In the genomic region with DNA sequence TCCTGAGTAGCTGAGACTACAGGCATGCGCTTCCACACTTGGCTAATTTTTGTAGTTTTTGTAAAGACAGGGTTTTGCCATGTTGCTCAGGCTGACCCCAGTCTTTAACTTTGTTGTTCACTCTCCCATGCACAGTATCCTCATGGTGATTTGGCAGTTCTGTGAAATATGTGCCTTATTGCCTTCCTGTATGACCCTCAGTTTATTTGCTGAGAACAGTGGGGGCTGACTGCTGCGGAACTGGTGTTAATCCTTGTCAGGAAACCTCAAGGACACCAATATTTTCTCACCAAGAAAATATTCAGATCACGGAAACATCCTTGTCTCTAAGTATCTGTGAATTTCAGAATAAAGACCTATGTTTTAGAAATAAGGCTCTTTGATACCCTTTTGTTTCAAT, we compare ENCODE assay signal across 15 cellular contexts.
A peak's percentile ranks its signal among the peaks of the same experiment; 100 is the strongest.
DNase-seq lines count a peak whose midpoint lies in the region; ATAC-seq, FAIRE-seq and TF ChIP-seq lines count a peak whose summit lies in the region.
"Had no signal": no experiment of that assay in that cellular context is flagged by ENCODE, and none has a peak within 500 bp of the region (broad histone marks: within the 10 kb centered on the region; RNA-seq: fewer than 3 reads in every experiment).

No MANE protein-coding gene starts in this region.

- H3K4me2 ChIP-seq in HepG2 (ENCODE audit: low read depth, low read length) = no peak overlapping the region
- H3K4me2 ChIP-seq in smooth muscle cell = peak overlapping the region; percentile 40
- H3K4me2 ChIP-seq: BLaER1 treated with 17β-estradiol and CSF1 and Interleukin-3, amounts not matched to agents 10 nM and 100 nM had no signal

- DNase-seq in right lobe of liver = no peak
- no peak for DNase-seq in HepG2 (ENCODE audit: low spot score)
- no peak for DNase-seq in WTC11 (ENCODE audit: low spot score)
- no peak for DNase-seq in endothelial cell (ENCODE audit: low spot score)
- DNase-seq in smooth muscle cell (lab: John Stamatoyannopoulos, UW; ENCODE audit: unreplicated experiment) = no peak
- DNase-seq in stimulated activated naive CD4-positive, alpha-beta T cell treated with Interleukin-2 at 50 U/mL for 16 hours (lab: John Stamatoyannopoulos, UW) = no peak
- no peak for DNase-seq in T-helper 9 cell
- DNase-seq: ACHN; Calu3; CD4-positive, CD25-positive, alpha-beta regulatory T cell; DMS 273 treated with DMSO at 0.1 percent for 48 hours; GM23248 had no signal

- ATAC-seq in right lobe of liver (peak; percentile 40 to 82 (median 68)), HepG2 (no peak), WTC11 (no peak), GM18909 (IDR thresholded peaks at IDR 0.05; ENCODE audit: poor library complexity, unreplicated experiment) (no peak)

- H3K27me3 ChIP-seq in right lobe of liver = no peaks in the 10 kb centered on the region
- no peaks in the 10 kb centered on the region for H3K27me3 ChIP-seq in HepG2 (ENCODE audit: control insufficient read depth in 1 of 2, insufficient read depth in 2 of 2, low read length in 2 of 2)
- H3K27me3 ChIP-seq in smooth muscle cell (ENCODE audit: low read depth) = no peaks in the 10 kb centered on the region
- H3K27me3 ChIP-seq: BLaER1 treated with 17β-estradiol and CSF1 and Interleukin-3, amounts not matched to agents 10 nM and 100 nM had no signal

- TF ChIP-seq POLR2A in right lobe of liver (IDR thresholded peaks at IDR 0.05) (no peak), HepG2 (IDR thresholded peaks at IDR 0.05; ENCODE audit: insufficient read depth in 1 of 2, low read depth in 2 of 2, low read length in 2 of 2) (no peak)

- H3K27ac ChIP-seq in right lobe of liver (no peak overlapping the region), HepG2 (ENCODE audit: extremely low read length, insufficient read depth, low read length) (no peak overlapping the region), smooth muscle cell (ENCODE audit: low read depth) (peak overlapping the region; percentile 44)
- H3K27ac ChIP-seq: BLaER1 treated with 17β-estradiol and CSF1 and Interleukin-3, amounts not matched to agents 10 nM and 100 nM; GM23248 had no signal

- no peak for TF ChIP-seq CTCF in right lobe of liver (IDR thresholded peaks at IDR 0.05)
- TF ChIP-seq CTCF in HepG2 (CRISPR knock-in tag; IDR thresholded peaks at IDR 0.05) = no peak
- no peak for TF ChIP-seq CTCF in WTC11 (IDR thresholded peaks at IDR 0.05)
- no peak for TF ChIP-seq CTCF in endothelial cell (IDR thresholded peaks at IDR 0.05; ENCODE audit: unreplicated experiment)
- TF ChIP-seq CTCF in smooth muscle cell (IDR thresholded peaks at IDR 0.05; ENCODE audit: borderline replicate concordance, insufficient read depth, poor library complexity, severe bottlenecking) = no peak

- no peak overlapping the region for H2AFZ ChIP-seq in HepG2 (ENCODE audit: low read length)
- no peak overlapping the region for H2AFZ ChIP-seq in smooth muscle cell (ENCODE audit: low read depth)
- H2AFZ ChIP-seq: GM23248 had no signal

- FAIRE-seq in HepG2 (lab: Jason Lieb, UNC) = no peak

- WGBS in right lobe of liver (ENCODE audit: insufficient coverage, low coverage, low lambda C conversion rate, missing lambda C conversion rate) = 73% methylated on average over 3 of the region's 3 CpGs
- 93% methylated on average over 3 of the region's 3 CpGs for WGBS in HepG2 (ENCODE audit: low lambda C conversion rate)
- WGBS in smooth muscle cell (ENCODE audit: low lambda C conversion rate) = 55% methylated on average over 3 of the region's 3 CpGs

- TF ChIP-seq EP300 in HepG2 (IDR thresholded peaks at IDR 0.05; ENCODE audit: low read depth in 2 of 2, low read length in 2 of 2) = no peak
- no peak for TF ChIP-seq EP300 in HepG2 (CRISPR knock-in tag; IDR thresholded peaks at IDR 0.05; ENCODE audit: borderline replicate concordance)

- H3F3A ChIP-seq in smooth muscle cell (ENCODE audit: low read depth) = peaks cover 4% of the 10 kb centered on the region

- CTCF ChIA-PET in HepG2 (lab: Yijun Ruan, JAX; ENCODE audit: low intra/inter-chr PET ratio, low total read pairs) = no interaction called here
- CTCF ChIA-PET in WTC11 (lab: Charles Lee) = no interaction called here

- H3K27me3 Mint-ChIP-seq in WTC11 (ENCODE audit: low read depth) (no peaks in the 10 kb centered on the region), endothelial cell (ENCODE audit: unreplicated experiment) (no peaks in the 10 kb centered on the region)

- H3K9me3 Mint-ChIP-seq in WTC11 = no peaks in the 10 kb centered on the region
- no peaks in the 10 kb centered on the region for H3K9me3 Mint-ChIP-seq in endothelial cell (ENCODE audit: unreplicated experiment)
- H3K9me3 Mint-ChIP-seq: CD4-positive, CD25-positive, alpha-beta regulatory T cell had no signal

- in situ Hi-C loops in HepG2 (cut with HindIII; ENCODE audit: extremely low pct_ligation_motif_present, low pct_unique_long_range_greater_than_20kb) = loop anchor here (10.0 kb wide), 2 partner anchors 161 to 231 kb away; no protein-coding TSS in a partner anchor

- H3K4me3 ChIP-seq in right lobe of liver (no peak overlapping the region), HepG2 (replicated peaks in 1 of 3; ENCODE audit: insufficient read depth in 1 of 3, low read depth in 2 of 3, low read length in 3 of 3) (no peak overlapping the region), smooth muscle cell (no peak overlapping the region)
- H3K4me3 ChIP-seq: BLaER1 treated with 17β-estradiol and CSF1 and Interleukin-3, amounts not matched to agents 10 nM and 100 nM; GM23248; HAP-1 had no signal

- BruUV-seq in HepG2 (replicated peaks; lab: Mats Ljungman, UMichigan) = no TSS peak

- H3K27ac Mint-ChIP-seq in WTC11 = peak overlapping the region; percentile 81
- peak overlapping the region; percentile 14 for H3K27ac Mint-ChIP-seq in endothelial cell (ENCODE audit: unreplicated experiment)
- H3K27ac Mint-ChIP-seq: CD4-positive, CD25-positive, alpha-beta regulatory T cell had no signal

- POLR2A ChIA-PET in HepG2 (lab: Yijun Ruan, JAX) (no interaction called here), WTC11 (lab: Charles Lee) (no interaction called here)

- no peak for TF ChIP-seq RAD21 in HepG2 (CRISPR knock-in tag; IDR thresholded peaks at IDR 0.05)

- no peaks in the 10 kb centered on the region for H3K9me3 ChIP-seq in right lobe of liver
- no peaks in the 10 kb centered on the region for H3K9me3 ChIP-seq in HepG2 (ENCODE audit: low read length)
- no peaks in the 10 kb centered on the region for H3K9me3 ChIP-seq in smooth muscle cell (replicated peaks; ENCODE audit: low read depth)
- H3K9me3 ChIP-seq: BLaER1 treated with 17β-estradiol and CSF1 and Interleukin-3, amounts not matched to agents 10 nM and 100 nM; HAP-1 had no signal

- no peak overlapping the region for H3K4me3 Mint-ChIP-seq in WTC11
- no peak overlapping the region for H3K4me3 Mint-ChIP-seq in endothelial cell (ENCODE audit: unreplicated experiment)
- H3K4me3 Mint-ChIP-seq: CD4-positive, CD25-positive, alpha-beta regulatory T cell had no signal

- H3K36me3 Mint-ChIP-seq in WTC11 (no peaks in the 10 kb centered on the region), endothelial cell (ENCODE audit: low read depth, unreplicated experiment) (no peaks in the 10 kb centered on the region)
- H3K36me3 Mint-ChIP-seq: CD4-positive, CD25-positive, alpha-beta regulatory T cell had no signal

- H3K9ac ChIP-seq in HepG2 (ENCODE audit: insufficient read depth, low read depth, low read length) = no peak overlapping the region
- no peak overlapping the region for H3K9ac ChIP-seq in smooth muscle cell (ENCODE audit: low read depth)
- H3K9ac ChIP-seq: BLaER1 treated with 17β-estradiol and CSF1 and Interleukin-3, amounts not matched to agents 10 nM and 100 nM; GM23248 had no signal

- intact Hi-C loops in right lobe of liver (cut with DNase I) (loop anchor here in 1 of 2 donors (10.0 kb wide), 1 partner anchor 161 kb away; no protein-coding TSS in a partner anchor), HepG2 (cut with micrococcal nuclease; ENCODE audit: unreplicated experiment) (no loop called here)

- H3K4me1 ChIP-seq in right lobe of liver = no peaks in the 10 kb centered on the region
- H3K4me1 ChIP-seq in HepG2 (ENCODE audit: insufficient read depth, low read length) = peaks cover 25% of the 10 kb centered on the region
- peaks cover 14% of the 10 kb centered on the region for H3K4me1 ChIP-seq in smooth muscle cell (ENCODE audit: low read depth)
- H3K4me1 ChIP-seq: BLaER1 treated with 17β-estradiol and CSF1 and Interleukin-3, amounts not matched to agents 10 nM and 100 nM had no signal

- H3K79me2 ChIP-seq in HepG2 (ENCODE audit: insufficient read depth, low read length) (no peaks in the 10 kb centered on the region), smooth muscle cell (ENCODE audit: low read depth) (no peaks in the 10 kb centered on the region)

- H3K36me3 ChIP-seq in right lobe of liver = no peaks in the 10 kb centered on the region
- H3K36me3 ChIP-seq in HepG2 (replicated peaks in 1 of 2; ENCODE audit: control insufficient read depth in 1 of 2, insufficient read depth in 2 of 2, low read length in 2 of 2) = no peaks in the 10 kb centered on the region
- H3K36me3 ChIP-seq in smooth muscle cell (ENCODE audit: low read depth) = no peaks in the 10 kb centered on the region
- H3K36me3 ChIP-seq: BLaER1 treated with 17β-estradiol and CSF1 and Interleukin-3, amounts not matched to agents 10 nM and 100 nM; HAP-1 had no signal

- H4K20me1 ChIP-seq in HepG2 (ENCODE audit: insufficient read depth, low read length) = no peaks in the 10 kb centered on the region
- no peaks in the 10 kb centered on the region for H4K20me1 ChIP-seq in smooth muscle cell (ENCODE audit: low read depth)
- H4K20me1 ChIP-seq: BLaER1 treated with 17β-estradiol and CSF1 and Interleukin-3, amounts not matched to agents 10 nM and 100 nM had no signal

- H3K4me1 Mint-ChIP-seq in WTC11 (peaks cover 58% of the 10 kb centered on the region), endothelial cell (ENCODE audit: unreplicated experiment) (peaks cover 6% of the 10 kb centered on the region)
- H3K4me1 Mint-ChIP-seq: CD4-positive, CD25-positive, alpha-beta regulatory T cell had no signal

TF ChIP-seq in HepG2, 621 proteins besides CTCF, POLR2A, EP300 and RAD21 (continues in another document):
- TF ChIP-seq, protein P1, sequence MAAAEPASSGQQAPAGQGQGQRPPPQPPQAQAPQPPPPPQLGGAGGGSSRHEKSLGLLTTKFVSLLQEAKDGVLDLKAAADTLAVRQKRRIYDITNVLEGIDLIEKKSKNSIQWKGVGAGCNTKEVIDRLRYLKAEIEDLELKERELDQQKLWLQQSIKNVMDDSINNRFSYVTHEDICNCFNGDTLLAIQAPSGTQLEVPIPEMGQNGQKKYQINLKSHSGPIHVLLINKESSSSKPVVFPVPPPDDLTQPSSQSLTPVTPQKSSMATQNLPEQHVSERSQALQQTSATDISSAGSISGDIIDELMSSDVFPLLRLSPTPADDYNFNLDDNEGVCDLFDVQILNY (CRISPR knock-in tag; conservative IDR thresholded peaks at IDR 0.05) = no peak

Comparison
In these comparisons a context has a peak if more than half of its experiments do, and no peak if none do; other contexts are left out.
1. ATAC-seq: peak in right lobe of liver (4 of 4); none in HepG2 (single experiment), WTC11 (single experiment) and GM18909 (single experiment).